In genomic region chr20:10476319-10476724, GRCh38 we compare ENCODE assay signal across 8 cellular contexts. TPM values are rescaled to one million over a fixed set of nuclear protein-coding genes. Genes with fewer than 3 reads are reported as not detected.
DNase-seq lines count a peak whose midpoint lies in the region; ATAC-seq and TF ChIP-seq lines count a peak whose summit lies in the region.

No MANE protein-coding gene starts in this region.

- no peak for TF ChIP-seq CTCF in Caco-2 (IDR thresholded peaks at IDR 0.05; ENCODE audit: insufficient read depth in 1 of 2, low read depth in 1 of 2, low read length in 1 of 2, severe bottlenecking in 1 of 2, unreplicated experiment in 1 of 2)

- peaks cover 9% of the 10 kb centered on the region for H3K4me1 Mint-ChIP-seq in T-helper 17 cell
- H3K4me1 Mint-ChIP-seq in Caco-2 (ENCODE audit: low read depth, unreplicated experiment) = peaks cover 4% of the 10 kb centered on the region

- H3K36me3 Mint-ChIP-seq in T-helper 17 cell (ENCODE audit: low read depth) (no peaks in the 10 kb centered on the region), Caco-2 (ENCODE audit: insufficient read depth, unreplicated experiment) (peaks cover 4% of the 10 kb centered on the region)

- ATAC-seq in GM19043 (IDR thresholded peaks at IDR 0.05; ENCODE audit: low read depth, unreplicated experiment) (peak; percentile 80), HG03064 (IDR thresholded peaks at IDR 0.05; ENCODE audit: low read depth, unreplicated experiment) (peak; percentile 55), T-helper 17 cell (peak; percentile 35), left colon (no peak)

- CTCF ChIA-PET in Caco-2 (lab: Charles Lee) = no interaction called here

- H3K9me3 ChIP-seq in T-helper 17 cell (ENCODE audit: control insufficient read depth, low read length, poor library complexity, severe bottlenecking) (no peaks in the 10 kb centered on the region), Caco-2 (no peaks in the 10 kb centered on the region), HAP-1 (no peaks in the 10 kb centered on the region)

- in situ Hi-C loops in HAP-1 (cut with MboI; ENCODE audit: low sequenced_read_pairs) = no loop called here

- H3K27ac Mint-ChIP-seq in T-helper 17 cell (no peak overlapping the region), Caco-2 (ENCODE audit: unreplicated experiment) (no peak overlapping the region)

- BruUV-seq in Caco-2 (replicated peaks; lab: Mats Ljungman, UMichigan) = no TSS peak

- no peaks in the 10 kb centered on the region for H3K27me3 Mint-ChIP-seq in T-helper 17 cell
- no peaks in the 10 kb centered on the region for H3K27me3 Mint-ChIP-seq in Caco-2 (ENCODE audit: insufficient read depth, unreplicated experiment)

- no peaks in the 10 kb centered on the region for H3K9me3 Mint-ChIP-seq in Caco-2 (ENCODE audit: unreplicated experiment)

- H3K27me3 ChIP-seq in Caco-2 (replicated peaks; ENCODE audit: control insufficient read depth, insufficient read depth, low read length) = no peaks in the 10 kb centered on the region
- H3K27me3 ChIP-seq in HAP-1 (ENCODE audit: low read depth) = no peaks in the 10 kb centered on the region

- intact Hi-C loops in left colon (cut with DNase I, micrococcal nuclease) = loop anchor here in 1 of 2 donors (10.0 kb wide), 3 partner anchors 68 to 1068 kb away; no protein-coding TSS in a partner anchor
- intact Hi-C loops in Caco-2 (cut with micrococcal nuclease; ENCODE audit: unreplicated experiment) = no loop called here

- POLR2A ChIA-PET in Caco-2 (lab: Charles Lee) = no interaction called here

- DNase-seq in AG08395 (ENCODE audit: low spot score) (peak; percentile 30), T-helper 17 cell (no peak), left colon (no peak), Caco-2 (no peak), HAP-1 (ENCODE audit: low spot score in 2 of 2) (no peak), NCI-H1092 treated with DMSO at 0.1 percent for 48 hours (lab: John Stamatoyannopoulos, UW) (no peak)

- H3K4me3 Mint-ChIP-seq in T-helper 17 cell (no peak overlapping the region), Caco-2 (ENCODE audit: unreplicated experiment) (no peak overlapping the region)

- no peak overlapping the region for H3K4me3 ChIP-seq in Caco-2 (ENCODE audit: low read depth, low read length)
- no peak overlapping the region for H3K4me3 ChIP-seq in HAP-1

- no peaks in the 10 kb centered on the region for H3K36me3 ChIP-seq in Caco-2 (ENCODE audit: control insufficient read depth, insufficient read depth, low read length)
- no peaks in the 10 kb centered on the region for H3K36me3 ChIP-seq in HAP-1 (replicated peaks)

- H3K4me1 ChIP-seq in Caco-2 (no peaks in the 10 kb centered on the region), HAP-1 (peaks cover 6% of the 10 kb centered on the region)

RNA-seq across cellular contexts. Expression of gene SLX4IP, which starts 41.2 kb away (rescaled TPM):
- total RNA-seq in T-helper 17 cell (1 to 10 TPM; 4.0 to 4.6 TPM), left colon (1 to 10 TPM; 6.4 to 7.7 TPM), Caco-2 (2022) (8.5 and 8.8 TPM in 2 replicates)

RNA-seq across cellular contexts. Expression of gene MKKS, which starts 42.3 kb away (rescaled TPM):
- 1 to 10 TPM; 4.7 to 5.0 TPM for total RNA-seq in T-helper 17 cell
- total RNA-seq in left colon = 10 to 100 TPM; 26.4 to 26.7 TPM
- total RNA-seq in Caco-2 (2022) = 15.0 and 15.3 TPM in 2 replicates
